ENCODE assay signal across 26 cellular contexts in the genomic region with DNA sequence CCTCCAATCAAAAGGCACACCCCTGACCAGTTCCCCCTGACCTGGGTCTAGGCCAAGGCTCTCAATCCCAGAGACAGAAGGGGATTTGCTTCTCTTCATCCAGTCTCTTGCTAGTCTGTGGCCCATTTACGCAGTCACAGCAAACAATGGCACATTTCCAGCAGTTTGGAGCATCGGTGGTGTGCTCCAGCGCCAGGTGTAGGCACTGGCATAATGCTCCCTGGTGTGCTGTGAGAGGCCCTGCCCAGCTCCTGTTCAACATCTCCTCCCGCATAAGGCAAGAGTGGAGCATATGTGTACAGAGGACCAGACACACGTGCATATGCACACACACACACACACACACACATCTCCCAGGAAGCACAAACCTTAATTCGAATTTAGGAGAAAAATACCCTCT.
A peak's percentile ranks its signal among the peaks of the same experiment; 100 is the strongest.
DNase-seq lines count a peak whose midpoint lies in the region; ATAC-seq and TF ChIP-seq lines count a peak whose summit lies in the region.
"Had no signal": no experiment of that assay in that cellular context is flagged by ENCODE, and none has a peak within 500 bp of the region (broad histone marks: within the 10 kb centered on the region; RNA-seq: fewer than 3 reads in every experiment).

No MANE protein-coding gene starts in this region.

- intact Hi-C loops in Right ventricle myocardium inferior (cut with DNase I): no loop called here

- H3K9me2 ChIP-seq in MM.1S (replicated peaks; ENCODE audit: insufficient read depth, low read length) (no peaks in the 10 kb centered on the region), GM23248 (ENCODE audit: insufficient read depth) (no peaks in the 10 kb centered on the region)

- no peak for TF ChIP-seq CTCF in MM.1S (IDR thresholded peaks at IDR 0.05; ENCODE audit: low read length)

- WGBS in GM23248 (ENCODE audit: low coverage in 1 of 2, low lambda C conversion rate in 2 of 2, missing lambda C conversion rate in 2 of 2), 2 experiments: 64 to 70% methylated on average over 6 of the region's 6 CpGs

- no peak overlapping the region for H2AFZ ChIP-seq in MM.1S (ENCODE audit: low read length)
- H2AFZ ChIP-seq in GM23248: no peak overlapping the region
- H2AFZ ChIP-seq: neural progenitor cell had no signal

- H3K9ac ChIP-seq in MM.1S (ENCODE audit: low read length): no peak overlapping the region
- H3K9ac ChIP-seq in GM23248: no peak overlapping the region
- H3K9ac ChIP-seq: neural progenitor cell had no signal

- H4K20me1 ChIP-seq in MM.1S (ENCODE audit: insufficient read depth, low read length) (no peaks in the 10 kb centered on the region), GM23248 (ENCODE audit: insufficient read depth) (no peaks in the 10 kb centered on the region)

- H3K4me3 ChIP-seq in MM.1S (ENCODE audit: low read length) (no peak overlapping the region), GM23248 (no peak overlapping the region)
- H3K4me3 ChIP-seq: esophagus squamous epithelium, gastrocnemius medialis, lower lobe of right lung, neural progenitor cell, psoas muscle had no signal

- no peaks in the 10 kb centered on the region for H3K36me3 ChIP-seq in MM.1S (replicated peaks; ENCODE audit: insufficient read depth, low read length)
- no peaks in the 10 kb centered on the region for H3K36me3 ChIP-seq in GM23248 (ENCODE audit: low read depth)
- H3K36me3 ChIP-seq: esophagus squamous epithelium, gastrocnemius medialis, lower lobe of right lung, neural progenitor cell had no signal

- DNase-seq in DMS153 (lab: John Stamatoyannopoulos, UW) (peak; percentile 96), NCI-H128 (lab: John Stamatoyannopoulos, UW; ENCODE audit: unreplicated experiment) (peak; percentile 71), NCI-H2196 (lab: John Stamatoyannopoulos, UW; ENCODE audit: unreplicated experiment) (peak; percentile 87), SHP77 treated with DMSO at 0.1 percent for 48 hours (lab: John Stamatoyannopoulos, UW) (peak; percentile 86), kidney glomerular epithelial cell (lab: John Stamatoyannopoulos, UW) (no peak), Right ventricle myocardium inferior (ENCODE audit: missing footprints) (no peak), MM.1S (no peak), GM23248 (no peak)
- DNase-seq: ACHN; activated CD8-positive, alpha-beta memory T cell treated with anti-CD3 and anti-CD28 coated beads for 24 hours; activated naive CD4-positive, alpha-beta T cell treated with Interleukin-2 at 50 U/mL for 16 hours; activated T-cell treated with anti-CD3 and anti-CD28 coated beads, Interleukin-2, amount 50 U/mL, for 4 hours; C1 segment of cervical spinal cord; cortex of kidney; endodermal cell; esophagus squamous epithelium; gastrocnemius medialis; islet precursor cell; lower lobe of right lung; NCI-H1694; NCI-H82; OCI-M1; psoas muscle; Right ventricle myocardium superior; T-cell had no signal

- H3K27me3 ChIP-seq in MM.1S (replicated peaks; ENCODE audit: insufficient read depth, low read length): no peaks in the 10 kb centered on the region
- peaks cover 32% of the 10 kb centered on the region for H3K27me3 ChIP-seq in GM23248 (replicated peaks; ENCODE audit: insufficient read depth)
- H3K27me3 ChIP-seq: gastrocnemius medialis, neural progenitor cell had no signal

- H3K9me3 ChIP-seq in MM.1S (replicated peaks; ENCODE audit: insufficient read depth, low read length) (no peaks in the 10 kb centered on the region), GM23248 (ENCODE audit: low read depth) (no peaks in the 10 kb centered on the region)
- H3K9me3 ChIP-seq: esophagus squamous epithelium, gastrocnemius medialis, lower lobe of right lung, psoas muscle had no signal

- no peak overlapping the region for H3K27ac ChIP-seq in MM.1S (ENCODE audit: low read length)
- H3K27ac ChIP-seq in GM23248: no peak overlapping the region
- H3K27ac ChIP-seq: esophagus squamous epithelium, gastrocnemius medialis, lower lobe of right lung, neural progenitor cell, psoas muscle had no signal

- H3K4me2 ChIP-seq in MM.1S (ENCODE audit: low read depth, low read length): no peak overlapping the region
- no peak overlapping the region for H3K4me2 ChIP-seq in GM23248 (ENCODE audit: unreplicated experiment)
- H3K4me2 ChIP-seq: neural progenitor cell had no signal

- no peaks in the 10 kb centered on the region for H3K4me1 ChIP-seq in MM.1S (ENCODE audit: low read length)
- H3K4me1 ChIP-seq in GM23248 (ENCODE audit: insufficient read depth): peaks cover 16% of the 10 kb centered on the region
- H3K4me1 ChIP-seq: gastrocnemius medialis, lower lobe of right lung, neural progenitor cell, psoas muscle had no signal

- in situ Hi-C loops in GM23248 (cut with MboI): no loop called here

- ATAC-seq in Right ventricle myocardium inferior: no peak
- ATAC-seq: activated T-cell treated with anti-CD3 and anti-CD28 coated beads, Interleukin-2, amount 50 U/mL, for 4 hours; gastrocnemius medialis; lower lobe of right lung; psoas muscle; T-cell had no signal

- H3F3A ChIP-seq in MM.1S (ENCODE audit: insufficient read depth, low read length) (no peaks in the 10 kb centered on the region), GM23248 (ENCODE audit: insufficient read depth) (peaks cover 20% of the 10 kb centered on the region)

- H3K79me2 ChIP-seq in MM.1S (ENCODE audit: low read length): no peaks in the 10 kb centered on the region
- no peaks in the 10 kb centered on the region for H3K79me2 ChIP-seq in GM23248 (ENCODE audit: insufficient read depth)

Comparison
In these comparisons a context has a peak if more than half of its experiments do, and no peak if none do; other contexts are left out.
1. DNase-seq: peak in DMS153 (single experiment), NCI-H128 (single experiment), NCI-H2196 (single experiment) and SHP77 treated with DMSO at 0.1 percent for 48 hours (single experiment); none in kidney glomerular epithelial cell (single experiment), Right ventricle myocardium inferior (single experiment), MM.1S (single experiment) and GM23248 (single experiment).